In the genomic region with DNA sequence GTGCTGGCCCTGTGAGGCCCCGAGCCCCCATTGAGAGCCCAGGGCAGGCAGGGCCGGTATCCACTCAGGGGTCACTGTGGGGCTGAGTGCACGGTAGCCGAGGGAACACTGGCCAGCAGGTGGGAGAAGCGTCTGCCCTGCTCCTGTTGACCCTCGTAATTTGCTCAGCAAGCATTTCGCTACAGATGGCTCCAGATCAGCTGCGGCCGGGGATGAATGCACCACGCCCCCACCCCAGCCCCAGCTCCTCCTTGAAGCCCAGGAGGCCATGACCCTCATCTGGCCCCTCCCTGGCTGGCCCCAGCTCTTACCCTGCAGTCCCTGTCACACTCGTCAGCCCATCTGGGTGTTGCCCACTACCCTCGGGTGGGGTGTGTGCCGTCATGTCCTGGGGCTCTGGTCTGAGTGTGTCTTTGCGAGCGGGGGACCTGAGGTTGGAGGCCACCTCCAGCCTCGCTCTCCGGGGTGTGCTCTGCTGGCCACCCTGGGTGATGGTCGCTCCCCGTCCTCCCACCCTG, we compare ENCODE assay signal across 17 cellular contexts. TPM values are rescaled to one million over a fixed set of nuclear protein-coding genes. Genes with fewer than 3 reads are reported as not detected.
A peak's percentile ranks its signal among the peaks of the same experiment; 100 is the strongest.
DNase-seq lines count a peak whose midpoint lies in the region; ATAC-seq lines count a peak whose summit lies in the region.
"Had no signal": no experiment of that assay in that cellular context is flagged by ENCODE, and none has a peak within 500 bp of the region (broad histone marks: within the 10 kb centered on the region; RNA-seq: fewer than 3 reads in every experiment).

No MANE protein-coding gene starts in this region.

- H4K8ac ChIP-seq in neuronal stem cell (ENCODE audit: low read depth, low read length), result no peak overlapping the region

- intact Hi-C loops in dendritic cell treated with granulocyte-macrophage colony-stimulating factor and Interleukin-4, amounts not matched to agents 40 ng/mL and 50 ng/mL, for 4 days (cut with micrococcal nuclease), result no loop called here
- intact Hi-C loops in activated T-helper 2 cell treated with anti-CD3 and anti-CD28 coated beads, Interferon-gamma antibody, Interleukin-2, Interleukin-4, amounts not matched to agents 10 μg/mL and 5 μg/mL and 100 μg/mL, durations not matched to agents 14 hours and 24 hours and 36 hours (cut with micrococcal nuclease), result no loop called here

- ATAC-seq in GM18909 (IDR thresholded peaks at IDR 0.05; ENCODE audit: poor library complexity, unreplicated experiment), result no peak
- ATAC-seq: activated T-cell treated with anti-CD3 and anti-CD28 coated beads, Interleukin-2, amount 50 U/mL, for 72 hours; left lung had no signal

- H2BK15ac ChIP-seq in neuronal stem cell (ENCODE audit: low read length), result no peak overlapping the region

- no peak overlapping the region for H2BK5ac ChIP-seq in neuronal stem cell (ENCODE audit: low read length)

- no peak overlapping the region for H4K91ac ChIP-seq in neuronal stem cell (ENCODE audit: low read depth, low read length, poor library complexity)

- H2BK120ac ChIP-seq in neuronal stem cell (ENCODE audit: low read depth, low read length), result no peak overlapping the region

- peak overlapping the region; percentile 25 for H3K14ac ChIP-seq in neuronal stem cell (ENCODE audit: low read length)

- H3K27me3 ChIP-seq in BLaER1 (no peaks in the 10 kb centered on the region), neuronal stem cell (ENCODE audit: control insufficient read depth in 3 of 3, insufficient read depth in 3 of 3, low read depth in 1 of 3, low read length in 3 of 3) (peaks cover 0 to 2% (median 1%) of the 10 kb centered on the region in 3 experiments)

- no peak overlapping the region for H3K4me3 Mint-ChIP-seq in dendritic cell treated with granulocyte-macrophage colony-stimulating factor and Interleukin-4, amounts not matched to agents 40 ng/mL and 50 ng/mL, for 4 days
- H3K4me3 Mint-ChIP-seq in activated T-helper 2 cell treated with anti-CD3 and anti-CD28 coated beads, Interferon-gamma antibody, Interleukin-2, Interleukin-4, amounts not matched to agents 10 μg/mL and 5 μg/mL and 100 μg/mL, durations not matched to agents 14 hours and 24 hours and 36 hours (ENCODE audit: low read depth), result no peak overlapping the region
- H3K4me3 Mint-ChIP-seq: activated CD4-positive, alpha-beta memory T cell treated with anti-CD3 and anti-CD28 coated beads for 36 hours; activated T-cell treated with anti-CD3 and anti-CD28 coated beads, Interleukin-2, amount 50 U/mL, for 72 hours had no signal

- no peak overlapping the region for H3K27ac ChIP-seq in BLaER1
- H3K27ac ChIP-seq in neuronal stem cell (replicated peaks; ENCODE audit: low read length), result no peak overlapping the region
- H3K27ac ChIP-seq: C4-2B, epithelial cell of prostate, left lung, sigmoid colon had no signal

- H3K36me3 Mint-ChIP-seq in dendritic cell treated with granulocyte-macrophage colony-stimulating factor and Interleukin-4, amounts not matched to agents 40 ng/mL and 50 ng/mL, for 4 days (ENCODE audit: low read depth), result no peaks in the 10 kb centered on the region
- H3K36me3 Mint-ChIP-seq in activated T-helper 2 cell treated with anti-CD3 and anti-CD28 coated beads, Interferon-gamma antibody, Interleukin-2, Interleukin-4, amounts not matched to agents 10 μg/mL and 5 μg/mL and 100 μg/mL, durations not matched to agents 14 hours and 24 hours and 36 hours (ENCODE audit: low read depth), result no peaks in the 10 kb centered on the region
- H3K36me3 Mint-ChIP-seq: activated CD4-positive, alpha-beta memory T cell treated with anti-CD3 and anti-CD28 coated beads for 36 hours had no signal

- no CpG with 5 or more reads among the region's 19 CpGs for WGBS in neuronal stem cell (ENCODE audit: extremely low coverage in 2 of 2, insufficient read length in 2 of 2, insufficient replicate concordance in 1 of 2), 2 donors

- H3K27ac Mint-ChIP-seq in dendritic cell treated with granulocyte-macrophage colony-stimulating factor and Interleukin-4, amounts not matched to agents 40 ng/mL and 50 ng/mL, for 4 days, result peak overlapping the region; percentile 64
- no peak overlapping the region for H3K27ac Mint-ChIP-seq in activated T-helper 2 cell treated with anti-CD3 and anti-CD28 coated beads, Interferon-gamma antibody, Interleukin-2, Interleukin-4, amounts not matched to agents 10 μg/mL and 5 μg/mL and 100 μg/mL, durations not matched to agents 14 hours and 24 hours and 36 hours
- H3K27ac Mint-ChIP-seq: activated CD4-positive, alpha-beta memory T cell treated with anti-CD3 and anti-CD28 coated beads for 36 hours; activated T-cell treated with anti-CD3 and anti-CD28 coated beads, Interleukin-2, amount 50 U/mL, for 72 hours had no signal

- H3K4me3 ChIP-seq in BLaER1 (no peak overlapping the region), neuronal stem cell (ENCODE audit: low read length in 2 of 2) (no peak overlapping the region)
- H3K4me3 ChIP-seq: left lung, sigmoid colon had no signal

- H3K18ac ChIP-seq in neuronal stem cell (ENCODE audit: low read length), result peak overlapping the region; percentile 59

- no peaks in the 10 kb centered on the region for H3K9me3 Mint-ChIP-seq in dendritic cell treated with granulocyte-macrophage colony-stimulating factor and Interleukin-4, amounts not matched to agents 40 ng/mL and 50 ng/mL, for 4 days
- H3K9me3 Mint-ChIP-seq in activated T-helper 2 cell treated with anti-CD3 and anti-CD28 coated beads, Interferon-gamma antibody, Interleukin-2, Interleukin-4, amounts not matched to agents 10 μg/mL and 5 μg/mL and 100 μg/mL, durations not matched to agents 14 hours and 24 hours and 36 hours, result no peaks in the 10 kb centered on the region
- H3K9me3 Mint-ChIP-seq: activated CD4-positive, alpha-beta memory T cell treated with anti-CD3 and anti-CD28 coated beads for 36 hours; activated T-cell treated with anti-CD3 and anti-CD28 coated beads, Interleukin-2, amount 50 U/mL, for 72 hours had no signal

- H3K4ac ChIP-seq in neuronal stem cell (ENCODE audit: low read length), result no peak overlapping the region

- DNase-seq in Daoy (ENCODE audit: low read depth), result peak; percentile 5
- DNase-seq in neuronal stem cell (ENCODE audit: low spot score), result no peak
- no peak for DNase-seq in activated T-helper 2 cell treated with anti-CD3 and anti-CD28 coated beads, Interferon-gamma antibody, Interleukin-2, Interleukin-4, amounts not matched to agents 10 μg/mL and 5 μg/mL and 100 μg/mL, durations not matched to agents 14 hours and 24 hours and 36 hours (ENCODE audit: low spot score)
- no peak for DNase-seq in stimulated activated naive CD4-positive, alpha-beta T cell treated with Interleukin-2 at 50 U/mL for 16 hours (lab: John Stamatoyannopoulos, UW)
- DNase-seq: activated CD4-positive, alpha-beta memory T cell treated with anti-CD3 and anti-CD28 coated beads for 36 hours; activated T-cell treated with anti-CD3 and anti-CD28 coated beads, Interleukin-2, amount 50 U/mL, for 72 hours; foreskin melanocyte; occipital lobe; sigmoid colon; stimulated activated CD4-positive, alpha-beta T cell treated with anti-CD3 and anti-CD28 coated beads, Interleukin-2, amount 100 ng/mL, for 24 hours had no signal

- peaks cover 76% of the 10 kb centered on the region for H3K4me1 ChIP-seq in BLaER1
- peaks cover 44 to 45% of the 10 kb centered on the region in 2 donors for H3K4me1 ChIP-seq in neuronal stem cell (ENCODE audit: control insufficient read depth in 2 of 2, insufficient read depth in 1 of 2, low read depth in 1 of 2, low read length in 2 of 2)

- peaks cover 2% of the 10 kb centered on the region for H3K79me1 ChIP-seq in neuronal stem cell (ENCODE audit: low read depth, low read length)

- no peak overlapping the region for H2AFZ ChIP-seq in neuronal stem cell (ENCODE audit: low read length)

- H3K9ac ChIP-seq in BLaER1 (no peak overlapping the region), neuronal stem cell (ENCODE audit: low read depth, low read length, poor library complexity) (peak overlapping the region; percentile 32)

- H3K27me3 Mint-ChIP-seq in dendritic cell treated with granulocyte-macrophage colony-stimulating factor and Interleukin-4, amounts not matched to agents 40 ng/mL and 50 ng/mL, for 4 days, result peaks cover 60% of the 10 kb centered on the region
- H3K27me3 Mint-ChIP-seq in activated T-helper 2 cell treated with anti-CD3 and anti-CD28 coated beads, Interferon-gamma antibody, Interleukin-2, Interleukin-4, amounts not matched to agents 10 μg/mL and 5 μg/mL and 100 μg/mL, durations not matched to agents 14 hours and 24 hours and 36 hours (ENCODE audit: low read depth), result no peaks in the 10 kb centered on the region
- H3K27me3 Mint-ChIP-seq: activated CD4-positive, alpha-beta memory T cell treated with anti-CD3 and anti-CD28 coated beads for 36 hours had no signal

- peak overlapping the region; percentile 100 for H2AK5ac ChIP-seq in neuronal stem cell (ENCODE audit: low read depth, low read length)

- no peaks in the 10 kb centered on the region for H4K20me1 ChIP-seq in BLaER1

- no peak overlapping the region for H2BK12ac ChIP-seq in neuronal stem cell (ENCODE audit: low read length)

- no peak overlapping the region for H3K23ac ChIP-seq in neuronal stem cell (ENCODE audit: low read depth, low read length, poor library complexity)

- H3K9me3 ChIP-seq in BLaER1 (no peaks in the 10 kb centered on the region), neuronal stem cell (replicated peaks in 1 of 2; ENCODE audit: control insufficient read depth in 2 of 2, insufficient read depth in 1 of 2, low read depth in 1 of 2, low read length in 2 of 2) (no peaks in the 10 kb centered on the region)
- H3K9me3 ChIP-seq: left lung, sigmoid colon had no signal

- H3K36me3 ChIP-seq in BLaER1 (no peaks in the 10 kb centered on the region), neuronal stem cell (replicated peaks in 1 of 2; ENCODE audit: control insufficient read depth in 2 of 2, insufficient read depth in 2 of 2, low read length in 2 of 2) (no peaks in the 10 kb centered on the region)
- H3K36me3 ChIP-seq: left lung, sigmoid colon had no signal

- peaks cover 42% of the 10 kb centered on the region for H3K4me1 Mint-ChIP-seq in dendritic cell treated with granulocyte-macrophage colony-stimulating factor and Interleukin-4, amounts not matched to agents 40 ng/mL and 50 ng/mL, for 4 days (ENCODE audit: low read depth)
- peaks cover 4% of the 10 kb centered on the region for H3K4me1 Mint-ChIP-seq in activated T-helper 2 cell treated with anti-CD3 and anti-CD28 coated beads, Interferon-gamma antibody, Interleukin-2, Interleukin-4, amounts not matched to agents 10 μg/mL and 5 μg/mL and 100 μg/mL, durations not matched to agents 14 hours and 24 hours and 36 hours (ENCODE audit: low read depth)

- peak overlapping the region; percentile 9; the same call in 1 of the 2 replicates for H3K4me2 ChIP-seq in BLaER1
- no peak overlapping the region for H3K4me2 ChIP-seq in neuronal stem cell (ENCODE audit: insufficient read depth, low read length, poor library complexity, severe bottlenecking)

RNA-seq across cellular contexts. Expression of gene NRARP, which starts 6.1 kb away (rescaled TPM):
- 3.5 and 10.0 TPM in 2 replicates for total RNA-seq in Daoy (2014; rRNA removed; shearing (Covaris generic))
- 51.2 TPM for polyA plus RNA-seq in neuronal stem cell (2013, experiment 1 of 2)
- 51.6 TPM for polyA plus RNA-seq in neuronal stem cell (2013, experiment 2 of 2)
- total RNA-seq in activated T-helper 2 cell treated with anti-CD3 and anti-CD28 coated beads, Interferon-gamma antibody, Interleukin-2, Interleukin-4, amounts not matched to agents 10 μg/mL and 5 μg/mL and 100 μg/mL, durations not matched to agents 14 hours and 24 hours and 36 hours, result 9.3 and 11.2 TPM in 2 replicates

RNA-seq across cellular contexts. Expression of gene TOR4A, which starts 30.6 kb away (rescaled TPM):
- total RNA-seq in Daoy (2014; rRNA removed; shearing (Covaris generic)), result 13.4 and 18.7 TPM in 2 replicates
- 3.1 TPM for polyA plus RNA-seq in neuronal stem cell (2013, experiment 1 of 2)
- polyA plus RNA-seq in neuronal stem cell (2013, experiment 2 of 2), result 3.0 TPM
- 17.2 and 17.5 TPM in 2 replicates for total RNA-seq in activated T-helper 2 cell treated with anti-CD3 and anti-CD28 coated beads, Interferon-gamma antibody, Interleukin-2, Interleukin-4, amounts not matched to agents 10 μg/mL and 5 μg/mL and 100 μg/mL, durations not matched to agents 14 hours and 24 hours and 36 hours

RNA-seq across cellular contexts. Expression of gene NELFB, which starts 53.0 kb away (rescaled TPM):
- 62.2 and 74.7 TPM in 2 replicates for total RNA-seq in Daoy (2014; rRNA removed; shearing (Covaris generic))
- polyA plus RNA-seq in neuronal stem cell (2013, experiment 1 of 2), result 45.7 TPM
- 46.2 TPM for polyA plus RNA-seq in neuronal stem cell (2013, experiment 2 of 2)
- 71.4 and 72.6 TPM in 2 replicates for total RNA-seq in activated T-helper 2 cell treated with anti-CD3 and anti-CD28 coated beads, Interferon-gamma antibody, Interleukin-2, Interleukin-4, amounts not matched to agents 10 μg/mL and 5 μg/mL and 100 μg/mL, durations not matched to agents 14 hours and 24 hours and 36 hours

RNA-seq across cellular contexts. Expression of gene STPG3, which starts 57.1 kb away (rescaled TPM):
- total RNA-seq in Daoy (2014; rRNA removed; shearing (Covaris generic)), result not detected in 2 replicates
- 0.07 TPM for polyA plus RNA-seq in neuronal stem cell (2013, experiment 1 of 2)
- not detected for polyA plus RNA-seq in neuronal stem cell (2013, experiment 2 of 2)
- 0.48 TPM in 2 replicates for total RNA-seq in activated T-helper 2 cell treated with anti-CD3 and anti-CD28 coated beads, Interferon-gamma antibody, Interleukin-2, Interleukin-4, amounts not matched to agents 10 μg/mL and 5 μg/mL and 100 μg/mL, durations not matched to agents 14 hours and 24 hours and 36 hours
- total RNA-seq: activated CD4-positive, alpha-beta memory T cell treated with anti-CD3 and anti-CD28 coated beads for 36 hours; left lung; mononuclear cell; occipital lobe; sigmoid colon had no signal
- polyA plus RNA-seq: sigmoid colon had no signal
